ENCODE assay signal across 8 cellular contexts in genomic region chr12:53097564-53098353, GRCh38.
A peak's percentile ranks its signal among the peaks of the same experiment; 100 is the strongest.
DNase-seq lines count a peak whose midpoint lies in the region; ATAC-seq lines count a peak whose summit lies in the region.

Gene IGFBP6, plus strand, starts transcription at chr12:53097667. Its CDS starts 51 bp downstream, at chr12:53097718.

- no peak for ATAC-seq in GM21423 (IDR thresholded peaks at IDR 0.05; ENCODE audit: unreplicated experiment)

- DNase-seq in NOMO-1 (lab: John Stamatoyannopoulos, UW; ENCODE audit: unreplicated experiment in 2 of 2) (peak; percentile 25), NOMO-1 treated with dmso at 0.1 percent for 144 hours (lab: John Stamatoyannopoulos, UW; ENCODE audit: unreplicated experiment) (no peak), NCI-H1417 treated with DMSO at 0.1 percent for 48 hours (lab: John Stamatoyannopoulos, UW) (peak; percentile 17), ecto neural progenitor cell (ENCODE audit: low spot score) (peak; percentile 82), medulla oblongata (ENCODE audit: extremely low spot score) (peak; percentile 21)
- DNase-seq in activated CD4-positive, alpha-beta T cell treated with anti-CD3 and anti-CD28 coated beads, Interleukin-2, amount 50 U/mL, for 4 hours = peak; percentile 23 to 28
- DNase-seq in stimulated activated CD8-positive, alpha-beta memory T cell treated with anti-CD3 and anti-CD28 coated beads, Interleukin-2, amount 100 ng/mL, for 1 hour (ENCODE audit: low read depth in 2 of 2) = peak; percentile 12 to 35
